ENCODE assay signal across 1 cellular context in genomic region chr1:78143152-78143551, GRCh38.
TF ChIP-seq lines count a peak whose summit lies in the region.

No MANE protein-coding gene starts in this region.

TF ChIP-seq in GM12878, 131 proteins besides CTCF, POLR2A, EP300 and RAD21 (continued from another document):
- TF ChIP-seq SPI1 (IDR thresholded peaks at IDR 0.05; ENCODE audit: borderline replicate concordance, insufficient read depth, low read depth, low read length) = peak; percentile 82; the same call in 1 of the 2 replicates
- no peak for TF ChIP-seq YBX1 (IDR thresholded peaks at IDR 0.05)
- no peak for TF ChIP-seq SMAD5 (IDR thresholded peaks at IDR 0.05; ENCODE audit: low read depth)
- TF ChIP-seq KAT2A (conservative IDR thresholded peaks at IDR 0.05; ENCODE audit: control insufficient read depth, low read depth, low read length) = no peak
- no peak for TF ChIP-seq MEF2A (IDR thresholded peaks at IDR 0.05; ENCODE audit: insufficient read depth, low read depth, low read length)
- no peak for TF ChIP-seq RCOR1 (conservative IDR thresholded peaks at IDR 0.05; ENCODE audit: low read depth, low read length)
- TF ChIP-seq BCLAF1 (IDR thresholded peaks at IDR 0.05) = no peak
- TF ChIP-seq ASH2L (IDR thresholded peaks at IDR 0.05; ENCODE audit: borderline replicate concordance, low read depth) = no peak
- no peak for TF ChIP-seq ZBTB11 (CRISPR knock-in tag; IDR thresholded peaks at IDR 0.05)
- TF ChIP-seq, protein P1, sequence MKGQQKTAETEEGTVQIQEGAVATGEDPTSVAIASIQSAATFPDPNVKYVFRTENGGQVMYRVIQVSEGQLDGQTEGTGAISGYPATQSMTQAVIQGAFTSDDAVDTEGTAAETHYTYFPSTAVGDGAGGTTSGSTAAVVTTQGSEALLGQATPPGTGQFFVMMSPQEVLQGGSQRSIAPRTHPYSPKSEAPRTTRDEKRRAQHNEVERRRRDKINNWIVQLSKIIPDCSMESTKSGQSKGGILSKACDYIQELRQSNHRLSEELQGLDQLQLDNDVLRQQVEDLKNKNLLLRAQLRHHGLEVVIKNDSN (IDR thresholded peaks at IDR 0.05; ENCODE audit: borderline replicate concordance, extremely low read length, insufficient read depth, low read depth, low read length) = no peak
